Comparison of ENCODE assay signal across 3 cellular contexts in the genomic region with DNA sequence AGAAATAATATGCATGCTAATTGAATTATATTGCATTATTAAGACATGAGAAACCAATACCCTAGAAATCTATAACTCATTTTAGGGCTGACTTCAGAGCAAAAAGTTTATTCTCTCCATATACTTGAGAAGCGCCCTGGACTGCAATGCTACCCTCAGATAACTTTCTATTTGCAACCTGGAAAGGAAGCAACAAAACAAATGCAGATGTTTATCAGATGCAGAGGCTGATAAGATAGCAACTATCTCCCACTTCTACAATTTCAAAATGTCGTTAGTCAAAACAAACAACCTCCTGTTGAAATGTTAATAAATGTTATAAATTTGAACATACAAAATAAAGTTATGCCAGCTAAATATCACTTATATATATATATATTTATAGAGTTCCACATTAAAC.
"Had no signal": no experiment of that assay in that cellular context is flagged by ENCODE, and none has a peak within 500 bp of the region (broad histone marks: within the 10 kb centered on the region; RNA-seq: fewer than 3 reads in every experiment).

No MANE protein-coding gene starts in this region.

- H3K4me3 ChIP-seq: GM12878 had no signal

- DNase-seq: GDM1, GF-D8 had no signal
